Comparison of ENCODE assay signal across 13 cellular contexts in the genomic region with DNA sequence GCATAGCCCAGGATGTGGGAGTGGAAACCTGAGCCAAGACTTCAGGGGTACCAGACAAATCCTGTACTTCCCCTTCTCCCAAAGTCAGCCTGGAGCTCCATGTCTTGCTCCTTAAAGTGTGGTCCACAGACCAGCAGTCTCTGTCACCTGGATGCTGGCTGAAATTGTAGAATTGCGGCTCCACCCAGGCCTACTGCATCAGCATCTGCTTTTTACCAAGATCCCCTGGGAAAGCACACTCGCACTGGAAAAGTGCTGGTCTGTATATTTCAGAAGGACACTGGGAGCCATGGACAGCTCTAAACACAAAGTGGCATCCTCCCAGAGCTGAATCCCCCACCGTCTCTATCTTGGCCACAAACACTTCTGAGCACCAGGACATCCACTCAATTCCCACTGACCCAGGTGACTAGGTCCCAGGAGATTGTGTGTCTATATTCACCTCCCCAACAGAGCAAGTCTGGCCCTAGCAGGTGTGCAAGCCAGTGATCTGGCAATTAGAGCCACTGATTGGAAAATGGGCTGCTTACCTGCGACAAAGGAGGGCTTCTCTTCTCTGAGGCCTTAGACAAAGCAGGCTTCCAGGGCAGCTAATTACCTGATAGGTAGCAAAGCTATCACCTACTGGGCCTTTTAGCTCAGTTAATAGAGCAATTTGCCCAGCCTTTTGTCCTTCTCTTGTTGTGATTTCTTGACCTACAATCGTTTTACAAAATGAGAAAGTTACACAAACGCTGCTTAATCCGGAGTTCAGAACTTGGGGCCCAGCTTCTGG.
"Had no signal": no experiment of that assay in that cellular context is flagged by ENCODE, and none has a peak within 500 bp of the region (broad histone marks: within the 10 kb centered on the region; RNA-seq: fewer than 3 reads in every experiment).

No MANE protein-coding gene starts in this region.

- H3K27ac ChIP-seq: body of pancreas, cardiac muscle cell, heart right ventricle, testis had no signal

- H3K36me3 ChIP-seq: cardiac muscle cell, heart right ventricle had no signal

- H3K9me3 ChIP-seq: body of pancreas, testis had no signal

- DNase-seq: activated gamma-delta T cell treated with Interleukin-2 at 50 U/mL for 16 hours; activated T-cell treated with anti-CD3 and anti-CD28 coated beads, Interleukin-2, amount 50 U/mL, for 1 hour; anterior cingulate cortex; body of pancreas; foreskin fibroblast; heart right ventricle; left colon; occipital lobe; small intestine; stimulated activated naive B cell treated with anti-CD40 and anti-IgM and Interleukin-4, amounts not matched to agents 10 μg/mL and 1 μg/mL and 100 μg/mL, for 72 hours; T-helper 17 cell; testis had no signal

- H3K4me3 ChIP-seq: body of pancreas, cardiac muscle cell, heart right ventricle, testis had no signal

- H3K4me1 ChIP-seq: body of pancreas, heart right ventricle, testis had no signal

- H3K27me3 ChIP-seq: body of pancreas, cardiac muscle cell, testis had no signal
